1 cellular context compared by ENCODE assay signal in the genomic region with DNA sequence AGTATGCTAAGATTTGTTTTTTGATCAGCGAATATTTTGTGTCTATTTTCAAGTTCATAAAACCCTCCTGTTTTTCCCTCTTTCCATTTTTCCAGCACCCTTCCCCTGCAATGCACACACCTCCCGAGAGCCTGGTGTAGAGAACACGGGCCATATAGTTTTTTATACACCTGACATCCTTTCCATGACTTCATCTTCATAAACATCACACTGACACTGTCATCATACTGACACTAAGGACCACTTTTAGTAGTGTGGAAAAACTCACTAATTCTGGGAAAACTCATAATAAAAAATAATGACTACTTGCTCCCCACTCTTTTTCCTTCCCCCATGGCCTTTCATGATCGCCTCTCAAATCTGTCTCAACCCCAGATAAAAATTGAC.
TF ChIP-seq lines count a peak whose summit lies in the region.

No MANE protein-coding gene starts in this region.

TF ChIP-seq in SK-N-SH, 30 proteins besides CTCF, POLR2A, EP300 and RAD21 (continued from another document):
- no peak for TF ChIP-seq IRF3 (IDR thresholded peaks at IDR 0.05; ENCODE audit: low read depth, low read length)
- TF ChIP-seq SMC3 (IDR thresholded peaks at IDR 0.05; ENCODE audit: low read depth, low read length) = no peak
- TF ChIP-seq, protein P1, sequence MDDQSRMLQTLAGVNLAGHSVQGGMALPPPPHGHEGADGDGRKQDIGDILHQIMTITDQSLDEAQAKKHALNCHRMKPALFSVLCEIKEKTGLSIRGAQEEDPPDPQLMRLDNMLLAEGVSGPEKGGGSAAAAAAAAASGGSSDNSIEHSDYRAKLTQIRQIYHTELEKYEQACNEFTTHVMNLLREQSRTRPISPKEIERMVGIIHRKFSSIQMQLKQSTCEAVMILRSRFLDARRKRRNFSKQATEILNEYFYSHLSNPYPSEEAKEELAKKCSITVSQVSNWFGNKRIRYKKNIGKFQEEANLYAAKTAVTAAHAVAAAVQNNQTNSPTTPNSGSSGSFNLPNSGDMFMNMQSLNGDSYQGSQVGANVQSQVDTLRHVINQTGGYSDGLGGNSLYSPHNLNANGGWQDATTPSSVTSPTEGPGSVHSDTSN (IDR thresholded peaks at IDR 0.05) = no peak
- TF ChIP-seq JUND (IDR thresholded peaks at IDR 0.05) = no peak
- TF ChIP-seq GABPA (IDR thresholded peaks at IDR 0.05; ENCODE audit: low read depth) = no peak
- TF ChIP-seq TAF1 (IDR thresholded peaks at IDR 0.05; ENCODE audit: borderline replicate concordance, low read depth, low read length) = no peak
- no peak for TF ChIP-seq FOXJ3 (CRISPR knock-in tag; IDR thresholded peaks at IDR 0.05)
- no peak for TF ChIP-seq ELF1 (IDR thresholded peaks at IDR 0.05)
- TF ChIP-seq, protein P2, sequence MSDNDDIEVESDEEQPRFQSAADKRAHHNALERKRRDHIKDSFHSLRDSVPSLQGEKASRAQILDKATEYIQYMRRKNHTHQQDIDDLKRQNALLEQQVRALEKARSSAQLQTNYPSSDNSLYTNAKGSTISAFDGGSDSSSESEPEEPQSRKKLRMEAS (IDR thresholded peaks at IDR 0.05; ENCODE audit: low read depth) = no peak
- no peak for TF ChIP-seq USF1 (IDR thresholded peaks at IDR 0.05; ENCODE audit: borderline replicate concordance, low read depth)
- no peak for TF ChIP-seq RFX5 (IDR thresholded peaks at IDR 0.05; ENCODE audit: low read length)
- no peak for TF ChIP-seq RXRA (IDR thresholded peaks at IDR 0.05; ENCODE audit: borderline replicate concordance, low read depth)
